17 cellular contexts compared by ENCODE assay signal in the genomic region with DNA sequence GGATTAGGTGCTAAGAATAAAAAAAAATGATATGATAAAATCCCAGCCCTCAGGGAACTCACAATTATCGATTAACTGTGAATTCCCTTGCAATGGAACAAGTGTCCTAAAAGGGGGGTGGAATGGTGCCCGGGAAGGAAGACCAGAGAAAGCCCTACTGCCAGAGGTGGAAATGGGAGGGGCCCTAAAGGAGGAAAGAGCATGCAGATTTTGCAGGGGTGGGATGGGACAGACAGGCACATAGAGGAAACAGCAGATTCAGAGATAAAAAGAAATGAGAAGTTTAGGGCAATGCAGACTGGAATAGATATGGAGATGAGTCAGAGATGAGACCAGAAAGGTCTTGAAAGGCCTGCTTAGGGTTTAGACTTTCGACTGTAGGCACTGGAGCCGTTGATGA. TPM values are rescaled to one million over a fixed set of nuclear protein-coding genes. Genes with fewer than 3 reads are reported as not detected.
DNase-seq lines count a peak whose midpoint lies in the region; ATAC-seq, FAIRE-seq and TF ChIP-seq lines count a peak whose summit lies in the region.
"Had no signal": no experiment of that assay in that cellular context is flagged by ENCODE, and none has a peak within 500 bp of the region (broad histone marks: within the 10 kb centered on the region; RNA-seq: fewer than 3 reads in every experiment).

No MANE protein-coding gene starts in this region.

- intact Hi-C loops in Calu3 (cut with micrococcal nuclease; ENCODE audit: unreplicated experiment): no loop called here

- CTCF ChIA-PET in Calu3 (lab: Charles Lee): no interaction called here

- H3K4me3 Mint-ChIP-seq in Calu3 (ENCODE audit: low read depth, unreplicated experiment): no peak overlapping the region
- H3K4me3 Mint-ChIP-seq: CD4-positive, CD25-positive, alpha-beta regulatory T cell had no signal

- H3K27ac Mint-ChIP-seq in Calu3 (ENCODE audit: unreplicated experiment): peak overlapping the region; percentile 5
- H3K27ac Mint-ChIP-seq: CD4-positive, CD25-positive, alpha-beta regulatory T cell; HFFc6; IgD-negative memory B cell had no signal

- no TSS peak for BruUV-seq in Calu3 (replicated peaks; lab: Mats Ljungman, UMichigan)

- no peak for FAIRE-seq in frontal cortex (lab: Jason Lieb, UNC)
- FAIRE-seq: GM12878 had no signal

- H3K4me1 Mint-ChIP-seq in Calu3 (ENCODE audit: low read depth, unreplicated experiment): peaks cover 21% of the 10 kb centered on the region
- H3K4me1 Mint-ChIP-seq: CD4-positive, CD25-positive, alpha-beta regulatory T cell; IgD-negative memory B cell had no signal

- H3K36me3 Mint-ChIP-seq in Calu3 (ENCODE audit: insufficient read depth, unreplicated experiment): no peaks in the 10 kb centered on the region
- H3K36me3 Mint-ChIP-seq: CD4-positive, CD25-positive, alpha-beta regulatory T cell; IgD-negative memory B cell had no signal

- no peaks in the 10 kb centered on the region for H3K9me3 Mint-ChIP-seq in Calu3 (ENCODE audit: low read depth, unreplicated experiment)
- H3K9me3 Mint-ChIP-seq: HFFc6 had no signal

- ATAC-seq in HG03565 (IDR thresholded peaks at IDR 0.05; ENCODE audit: unreplicated experiment): no peak
- ATAC-seq: GM12878 had no signal

- no peak for TF ChIP-seq CTCF in Calu3 (IDR thresholded peaks at IDR 0.05; ENCODE audit: unreplicated experiment)

- H3K27me3 Mint-ChIP-seq in Calu3 (ENCODE audit: unreplicated experiment): no peaks in the 10 kb centered on the region
- H3K27me3 Mint-ChIP-seq: CD4-positive, CD25-positive, alpha-beta regulatory T cell had no signal

- DNase-seq in Calu3: no peak
- DNase-seq in OCI-M1 (lab: John Stamatoyannopoulos, UW): peak; percentile 41
- peak; percentile 46 for DNase-seq in amniotic epithelial cell (ENCODE audit: low read depth)
- DNase-seq in islet precursor cell: peak; percentile 74
- no peak for DNase-seq in mesenteric fat pad (ENCODE audit: low spot score)
- no peak for DNase-seq in T-helper 1 cell
- DNase-seq in frontal cortex (ENCODE audit: low spot score in 2 of 2): no peak
- DNase-seq: 8988T; CD4-positive, CD25-positive, alpha-beta regulatory T cell; DMS 273 treated with DMSO at 0.1 percent for 48 hours; GOT3; HCEC 1CT; HFFc6 had no signal

RNA-seq across cellular contexts. Expression of a gene that starts 57.3 kb away (rescaled TPM):
- total RNA-seq in Calu3 (2022) (not detected in 2 replicates), mesenteric fat pad (not detected), frontal cortex (not detected)
- total RNA-seq: CD4-positive, CD25-positive, alpha-beta regulatory T cell; G401; GM12878 had no signal

Comparison
In these comparisons a context has a peak if more than half of its experiments do, and no peak if none do; other contexts are left out.
1. DNase-seq: peak in OCI-M1 (single experiment), amniotic epithelial cell (single experiment) and islet precursor cell (single experiment); none in Calu3 (single experiment), mesenteric fat pad (single experiment), T-helper 1 cell (0 of 5) and frontal cortex (0 of 2).